In the genomic region with DNA sequence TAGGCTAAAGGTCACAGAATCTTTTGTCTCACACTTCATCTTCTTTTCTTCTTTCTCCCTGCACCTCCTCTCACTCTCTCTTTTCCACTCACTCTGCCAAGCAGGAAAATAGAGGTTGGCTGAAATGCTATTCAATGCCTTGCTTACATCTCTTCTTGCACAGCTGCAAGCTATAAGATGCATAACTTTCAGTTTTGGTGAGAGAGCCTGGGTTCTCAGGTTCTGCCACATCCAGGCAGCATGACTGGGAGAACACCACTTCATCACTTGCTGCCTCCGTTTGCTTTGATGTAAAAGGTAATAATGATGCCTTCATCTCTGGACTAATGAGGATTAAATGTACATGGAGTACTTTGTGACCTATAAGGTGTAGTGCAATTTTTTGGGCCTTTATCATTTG, we compare ENCODE assay signal across 10 cellular contexts.
"Had no signal": no experiment of that assay in that cellular context is flagged by ENCODE, and none has a peak within 500 bp of the region (broad histone marks: within the 10 kb centered on the region; RNA-seq: fewer than 3 reads in every experiment).

No MANE protein-coding gene starts in this region.

- H3K27ac ChIP-seq: GM23248 had no signal

- DNase-seq: GM23248, GOT3, H7, HFFc6, KBM-7 had no signal

- FAIRE-seq: HepG2, HTR-8/SVneo had no signal

- H3K4me3 Mint-ChIP-seq: HFFc6, IgD-negative memory B cell had no signal

- H3K4me1 ChIP-seq: HAP-1 had no signal

- H3K4me3 ChIP-seq: GM23248, HAP-1 had no signal

- H3K9me3 Mint-ChIP-seq: HFFc6 had no signal

- H3K4me1 Mint-ChIP-seq: IgD-negative memory B cell had no signal

- H3K9ac ChIP-seq: GM23248 had no signal

- H3K9me3 ChIP-seq: HAP-1 had no signal

- H3K36me3 ChIP-seq: HAP-1 had no signal

- H3K27ac Mint-ChIP-seq: HFFc6 had no signal

- ATAC-seq: HCT116 had no signal

- H2AFZ ChIP-seq: GM23248 had no signal
